ENCODE assay signal across 8 cellular contexts in genomic region chr1:201025571-201026002, GRCh38. TPM values are rescaled to one million over a fixed set of nuclear protein-coding genes. Genes with fewer than 3 reads are reported as not detected.
DNase-seq lines count a peak whose midpoint lies in the region; ATAC-seq, FAIRE-seq and TF ChIP-seq lines count a peak whose summit lies in the region.

No MANE protein-coding gene starts in this region.

- TF ChIP-seq EP300 in A549 (IDR thresholded peaks at IDR 0.05): no peak

- H3K4me3 ChIP-seq in A549 (no peak overlapping the region), dorsolateral prefrontal cortex (no peak overlapping the region), stomach smooth muscle (ENCODE audit: low read length in 2 of 2) (no peak overlapping the region)

- 47% methylated on average over 7 of the region's 7 CpGs for WGBS in A549 (ENCODE audit: missing lambda C conversion rate)

- H3K9me3 ChIP-seq in A549: no peaks in the 10 kb centered on the region
- no peaks in the 10 kb centered on the region for H3K9me3 ChIP-seq in stomach smooth muscle (ENCODE audit: control insufficient read depth in 2 of 2, low read length in 2 of 2)

- H3K4me2 ChIP-seq in A549: no peak overlapping the region

- peak overlapping the region in 1 of 2 experiments; percentile 52; a peak in 3 of 6 replicates for H3K27ac ChIP-seq in A549
- peak overlapping the region in 55 of 59 donors; percentile 0 to 90 (median 70) for H3K27ac ChIP-seq in dorsolateral prefrontal cortex
- H3K27ac ChIP-seq in stomach smooth muscle (ENCODE audit: low read length): peak overlapping the region; percentile 46

- DNase-seq in A549 (ENCODE audit: low read depth in 1 of 2, low spot score in 1 of 2): peak; percentile 43 to 79
- DNase-seq in NAMALWA (ENCODE audit: low spot score): peak; percentile 45
- DNase-seq in dorsolateral prefrontal cortex: no peak
- no peak for DNase-seq in NCI-H128 (lab: John Stamatoyannopoulos, UW; ENCODE audit: unreplicated experiment)
- DNase-seq in cerebellar nuclear complex (lab: John Stamatoyannopoulos, UW): no peak
- DNase-seq in activated CD4-positive, CD25-positive, alpha-beta regulatory T cell treated with anti-CD3 and anti-CD28 coated beads, Interleukin-2, amount 50 U/mL, for 72 hours: no peak

- no peak for TF ChIP-seq POLR2A in A549 (IDR thresholded peaks at IDR 0.05; ENCODE audit: low read length)

- peak; percentile 13; the same call in 1 of the 3 replicates for TF ChIP-seq CTCF in A549 (IDR thresholded peaks at IDR 0.05)
- peak; percentile 64 for TF ChIP-seq CTCF in GM12872 (IDR thresholded peaks at IDR 0.05; ENCODE audit: insufficient read depth, low read depth, low read length)
- TF ChIP-seq CTCF in dorsolateral prefrontal cortex (IDR thresholded peaks at IDR 0.05 in 54 of 56, conservative IDR thresholded peaks at IDR 0.05 in 2 of 56; ENCODE audit: low read depth in 1 of 56, partially characterized antibody in 56 of 56): peak in 21 of 56 donors; percentile 7 to 31 (median 18)

- intact Hi-C loops in dorsolateral prefrontal cortex (cut with DNase I): no loop called here

- ATAC-seq in A549: peak; percentile 47 to 64; a peak in 5 of 6 replicates

- no peaks in the 10 kb centered on the region for H3K36me3 ChIP-seq in stomach smooth muscle (ENCODE audit: control insufficient read depth in 2 of 2, insufficient read depth in 2 of 2, low read length in 2 of 2)

- no peak for FAIRE-seq in A549 (lab: Jason Lieb, UNC)

- CTCF ChIA-PET in A549 (lab: Yijun Ruan, JAX): interaction anchor here (0.6 to 8.0 kb wide), 14 partner anchors 9 to 368 kb away, joined by 3 to 94 read pairs (median 7); no protein-coding TSS in a partner anchor

- TF ChIP-seq RAD21 in A549 (conservative IDR thresholded peaks at IDR 0.05 in 1 of 2, IDR thresholded peaks at IDR 0.05 in 1 of 2): no peak

- H3K27me3 ChIP-seq in dorsolateral prefrontal cortex (no peaks in the 10 kb centered on the region), stomach smooth muscle (ENCODE audit: control insufficient read depth in 1 of 2, insufficient read depth in 2 of 2, low read length in 2 of 2) (no peaks in the 10 kb centered on the region)

- peaks cover 43% of the 10 kb centered on the region for H3K4me1 ChIP-seq in A549
- H3K4me1 ChIP-seq in stomach smooth muscle (ENCODE audit: control insufficient read depth, insufficient read depth, low read length): peaks cover 50% of the 10 kb centered on the region

- H3K9ac ChIP-seq in stomach smooth muscle (ENCODE audit: low read length in 2 of 2): no peak overlapping the region

- POLR2A ChIA-PET in A549 (lab: Yijun Ruan, JAX): no interaction called here

TF ChIP-seq in A549, 52 proteins besides CTCF, POLR2A, EP300 and RAD21:
- TF ChIP-seq SMC3 (IDR thresholded peaks at IDR 0.05): peak; percentile 23; the same call in 1 of the 3 replicates
- no peak for TF ChIP-seq GATA3 (IDR thresholded peaks at IDR 0.05; ENCODE audit: borderline replicate concordance)

RNA-seq across cellular contexts. Expression of gene KIF21B, which starts 2.1 kb away (rescaled TPM):
- polyA plus RNA-seq in A549 (2011; rRNA removed): 3.6 and 3.8 TPM in 2 replicates
- 2.7 and 3.6 TPM in 2 replicates for polyA plus RNA-seq in A549 (2012; cell fraction: cytosol; rRNA removed)
- 10.1 and 11.6 TPM in 2 replicates for polyA plus RNA-seq in A549 (2012; cell fraction: nucleus; rRNA removed)
- 1.3 to 1.5 TPM (median 1.4 TPM) in 3 replicates for polyA plus RNA-seq in A549 (2017; fragmentation: RNase III; extraction: RNeasy Plus Mini Kit Qiagen cat#74134 plus additional on column Dnase treatment)
- polyA minus RNA-seq in A549 (2011; rRNA and poly(A)+ RNA removed): 5.2 and 7.1 TPM in 2 replicates
- 10 to 100 TPM; 21.8 to 76.7 (median 45.0) TPM for total RNA-seq in dorsolateral prefrontal cortex

Comparison
In these comparisons a context has a peak if more than half of its experiments do, and no peak if none do; other contexts are left out.
1. DNase-seq: peak in A549 (2 of 2) and NAMALWA (single experiment); none in dorsolateral prefrontal cortex (0 of 10), NCI-H128 (single experiment), cerebellar nuclear complex (0 of 2) and activated CD4-positive, CD25-positive, alpha-beta regulatory T cell treated with anti-CD3 and anti-CD28 coated beads, Interleukin-2, amount 50 U/mL, for 72 hours (single experiment).